15 cellular contexts compared by ENCODE assay signal in the genomic region with DNA sequence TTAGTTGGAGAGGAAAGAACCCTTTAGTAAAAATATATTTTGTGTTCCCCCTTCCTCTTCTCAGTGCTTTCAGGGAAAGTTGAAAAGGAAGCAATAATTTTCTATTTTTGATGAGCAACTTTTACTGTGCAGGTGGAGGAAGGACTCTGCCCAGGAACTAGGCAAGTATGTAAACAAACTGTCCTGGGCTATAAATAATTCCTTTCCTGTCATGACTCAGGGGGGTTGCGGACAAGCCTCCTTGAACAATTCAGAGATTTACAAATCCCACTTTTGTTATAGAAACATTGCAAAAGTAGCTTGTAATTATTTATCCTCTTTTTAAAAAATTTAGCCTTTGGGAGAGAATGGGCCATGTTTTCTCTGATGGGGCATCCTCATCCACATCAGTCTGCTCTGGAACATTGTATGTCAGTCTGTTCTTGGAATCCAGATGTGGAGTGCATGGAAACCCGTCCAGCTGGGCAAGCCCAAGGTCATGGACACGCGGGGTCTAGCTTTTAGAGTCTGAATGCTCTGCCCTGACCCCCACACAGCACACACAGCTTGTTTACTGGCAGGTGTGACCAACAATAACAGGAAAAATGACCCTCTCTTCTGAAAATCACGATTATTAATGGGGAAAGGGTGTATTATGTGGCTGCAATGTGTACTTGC.
DNase-seq lines count a peak whose midpoint lies in the region; ATAC-seq, FAIRE-seq and TF ChIP-seq lines count a peak whose summit lies in the region.
"Had no signal": no experiment of that assay in that cellular context is flagged by ENCODE, and none has a peak within 500 bp of the region (broad histone marks: within the 10 kb centered on the region; RNA-seq: fewer than 3 reads in every experiment).

No MANE protein-coding gene starts in this region.

- no peaks in the 10 kb centered on the region for H3K36me3 Mint-ChIP-seq in chondrocyte (ENCODE audit: low read depth)
- H3K36me3 Mint-ChIP-seq: activated naive CD4-positive, alpha-beta T cell treated with anti-CD3 and anti-CD28 coated beads, Interleukin-2, amount 50 U/mL, for 72 hours had no signal

- peak; percentile 40 to 44 for TF ChIP-seq RAD21 in liver (IDR thresholded peaks at IDR 0.05)
- TF ChIP-seq RAD21 in HepG2 (CRISPR knock-in tag; IDR thresholded peaks at IDR 0.05): no peak

- no peaks in the 10 kb centered on the region for H3K27me3 ChIP-seq in liver (ENCODE audit: control insufficient read depth in 4 of 4, insufficient read depth in 4 of 4, low read length in 3 of 4)
- H3K27me3 ChIP-seq in HepG2 (ENCODE audit: control insufficient read depth in 1 of 2, insufficient read depth in 2 of 2, low read length in 2 of 2): no peaks in the 10 kb centered on the region; a peak in 1 of 5 replicates
- no peaks in the 10 kb centered on the region for H3K27me3 ChIP-seq in uterus
- H3K27me3 ChIP-seq: neutrophil had no signal

- H3K27ac Mint-ChIP-seq in chondrocyte (ENCODE audit: unreplicated experiment): peak overlapping the region; percentile 32
- H3K27ac Mint-ChIP-seq in stimulated activated naive CD8-positive, alpha-beta T cell treated with anti-CD3 and anti-CD28 coated beads, Interleukin-15, amount 100 ng/mL, for 72 hours: no peak overlapping the region

- DNase-seq in HepG2 (ENCODE audit: low spot score) (no peak), chondrocyte (ENCODE audit: low spot score) (no peak), left kidney (ENCODE audit: low read depth, low spot score) (peak; percentile 57), uterus (no peak)
- no peak for DNase-seq in activated CD8-positive, alpha-beta memory T cell treated with anti-CD3 and anti-CD28 coated beads, Interleukin-2, amount 50 U/mL, for 48 hours
- no peak for DNase-seq in stimulated activated naive CD8-positive, alpha-beta T cell treated with anti-CD3 and anti-CD28 coated beads, Interleukin-15, amount 100 ng/mL, for 72 hours
- DNase-seq: erythroblast, hypothalamus, lower lobe of right lung, NCI-H2171 had no signal

- no peak overlapping the region for H3K4me2 ChIP-seq in HepG2 (ENCODE audit: low read depth, low read length)

- H3K9ac ChIP-seq in liver (ENCODE audit: low read depth in 1 of 2, low read length in 2 of 2) (peak overlapping the region in 1 of 2 donors; percentile 2), HepG2 (ENCODE audit: insufficient read depth, low read depth, low read length) (no peak overlapping the region)

- H3K4me1 ChIP-seq in liver (ENCODE audit: control insufficient read depth in 4 of 4, insufficient read depth in 4 of 4, low read length in 3 of 4) (peaks cover 12 to 46% (median 33%) of the 10 kb centered on the region in 4 donors), HepG2 (ENCODE audit: insufficient read depth, low read length) (peaks cover 26% of the 10 kb centered on the region), uterus (peaks cover 0 to 6% of the 10 kb centered on the region in 2 donors)

- no peak for TF ChIP-seq POLR2A in HepG2 (IDR thresholded peaks at IDR 0.05; ENCODE audit: insufficient read depth in 1 of 2, low read depth in 2 of 2, low read length in 2 of 2)
- no peak for TF ChIP-seq POLR2A in uterus (IDR thresholded peaks at IDR 0.05)

- POLR2A ChIA-PET in HepG2 (lab: Yijun Ruan, JAX): no interaction called here

- no peak for FAIRE-seq in HepG2 (lab: Jason Lieb, UNC)

- H2AFZ ChIP-seq in HepG2 (ENCODE audit: low read length): no peak overlapping the region

- H4K20me1 ChIP-seq in HepG2 (ENCODE audit: insufficient read depth, low read length): no peaks in the 10 kb centered on the region

- no peaks in the 10 kb centered on the region for H3K9me3 Mint-ChIP-seq in chondrocyte (ENCODE audit: low read depth)
- H3K9me3 Mint-ChIP-seq in stimulated activated naive CD8-positive, alpha-beta T cell treated with anti-CD3 and anti-CD28 coated beads, Interleukin-15, amount 100 ng/mL, for 72 hours: no peaks in the 10 kb centered on the region
- H3K9me3 Mint-ChIP-seq: activated naive CD4-positive, alpha-beta T cell treated with anti-CD3 and anti-CD28 coated beads, Interleukin-2, amount 50 U/mL, for 72 hours had no signal

- no peaks in the 10 kb centered on the region for H3K9me3 ChIP-seq in liver (ENCODE audit: control insufficient read depth in 4 of 4, low read length in 3 of 4)
- no peaks in the 10 kb centered on the region for H3K9me3 ChIP-seq in HepG2 (ENCODE audit: low read length)
- no peaks in the 10 kb centered on the region for H3K9me3 ChIP-seq in uterus
- H3K9me3 ChIP-seq: HAP-1, lower lobe of right lung, neutrophil had no signal

- ATAC-seq in HepG2: no peak
- ATAC-seq in stimulated activated naive CD8-positive, alpha-beta T cell treated with anti-CD3 and anti-CD28 coated beads, Interleukin-15, amount 100 ng/mL, for 72 hours: no peak
- no peak for ATAC-seq in GM21786 (IDR thresholded peaks at IDR 0.05; ENCODE audit: unreplicated experiment)
- ATAC-seq: activated naive CD4-positive, alpha-beta T cell treated with anti-CD3 and anti-CD28 coated beads, Interleukin-2, amount 50 U/mL, for 72 hours had no signal

- TF ChIP-seq EP300 in HepG2 (IDR thresholded peaks at IDR 0.05; ENCODE audit: low read depth in 2 of 2, low read length in 2 of 2) (no peak), HepG2 (CRISPR knock-in tag; IDR thresholded peaks at IDR 0.05; ENCODE audit: borderline replicate concordance) (no peak)

- no peaks in the 10 kb centered on the region for H3K36me3 ChIP-seq in liver (ENCODE audit: control insufficient read depth in 4 of 4, insufficient read depth in 3 of 4, low read depth in 1 of 4, low read length in 3 of 4)
- H3K36me3 ChIP-seq in HepG2 (replicated peaks in 1 of 2; ENCODE audit: control insufficient read depth in 1 of 2, insufficient read depth in 2 of 2, low read length in 2 of 2): no peaks in the 10 kb centered on the region
- no peaks in the 10 kb centered on the region for H3K36me3 ChIP-seq in uterus
- H3K36me3 ChIP-seq: HAP-1, lower lobe of right lung, neutrophil had no signal

- in situ Hi-C loops in HepG2 (cut with HindIII; ENCODE audit: extremely low pct_ligation_motif_present, low pct_unique_long_range_greater_than_20kb): loop anchor here (10.0 kb wide), 1 partner anchor 128 kb away; the partner anchor contains the start of gene GADD45G

- no peaks in the 10 kb centered on the region for H3K4me1 Mint-ChIP-seq in chondrocyte (ENCODE audit: low read depth)
- no peaks in the 10 kb centered on the region for H3K4me1 Mint-ChIP-seq in stimulated activated naive CD8-positive, alpha-beta T cell treated with anti-CD3 and anti-CD28 coated beads, Interleukin-15, amount 100 ng/mL, for 72 hours

- H3K4me3 Mint-ChIP-seq in chondrocyte (ENCODE audit: unreplicated experiment): no peak overlapping the region
- no peak overlapping the region for H3K4me3 Mint-ChIP-seq in stimulated activated naive CD8-positive, alpha-beta T cell treated with anti-CD3 and anti-CD28 coated beads, Interleukin-15, amount 100 ng/mL, for 72 hours

- H3K79me2 ChIP-seq in HepG2 (ENCODE audit: insufficient read depth, low read length): no peaks in the 10 kb centered on the region

- H3K27ac ChIP-seq in liver (ENCODE audit: low read depth in 1 of 2, low read length in 2 of 2) (peak overlapping the region; percentile 64 to 77), HepG2 (ENCODE audit: extremely low read length, insufficient read depth, low read length) (no peak overlapping the region), uterus (peak overlapping the region; percentile 36 to 66)
- H3K27ac ChIP-seq: lower lobe of right lung, neutrophil had no signal

- peaks cover 20% of the 10 kb centered on the region for H3K27me3 Mint-ChIP-seq in chondrocyte (ENCODE audit: low read depth)
- H3K27me3 Mint-ChIP-seq in stimulated activated naive CD8-positive, alpha-beta T cell treated with anti-CD3 and anti-CD28 coated beads, Interleukin-15, amount 100 ng/mL, for 72 hours: no peaks in the 10 kb centered on the region

- no TSS peak for BruUV-seq in HepG2 (replicated peaks; lab: Mats Ljungman, UMichigan)

- TF ChIP-seq CTCF in liver (IDR thresholded peaks at IDR 0.05; ENCODE audit: low read depth, low read length, missing input control): no peak
- no peak for TF ChIP-seq CTCF in HepG2 (CRISPR knock-in tag; IDR thresholded peaks at IDR 0.05)
- no peak for TF ChIP-seq CTCF in chondrocyte (IDR thresholded peaks at IDR 0.05)
- no peak for TF ChIP-seq CTCF in uterus (IDR thresholded peaks at IDR 0.05)

- intact Hi-C loops in HepG2 (cut with micrococcal nuclease; ENCODE audit: unreplicated experiment): loop anchor here (10.0 kb wide), 1 partner anchor 372 kb away; no protein-coding TSS in a partner anchor
- intact Hi-C loops in uterus (cut with DNase I; ENCODE audit: low total_unique reads): no loop called here

- no peak overlapping the region for H3K4me3 ChIP-seq in liver (ENCODE audit: low read depth in 1 of 3, low read length in 3 of 3)
- H3K4me3 ChIP-seq in HepG2 (replicated peaks in 1 of 3; ENCODE audit: insufficient read depth in 1 of 3, low read depth in 2 of 3, low read length in 3 of 3): no peak overlapping the region
- no peak overlapping the region for H3K4me3 ChIP-seq in uterus
- H3K4me3 ChIP-seq: HAP-1, lower lobe of right lung had no signal

- 20% methylated on average over 5 of the region's 5 CpGs for WGBS in liver
- 3% methylated on average over 5 of the region's 5 CpGs for WGBS in HepG2 (ENCODE audit: low lambda C conversion rate)

- CTCF ChIA-PET in HepG2 (lab: Yijun Ruan, JAX; ENCODE audit: low intra/inter-chr PET ratio, low total read pairs): no interaction called here

TF ChIP-seq in liver, 16 proteins besides CTCF, POLR2A, EP300 and RAD21 (continues in another document):
- TF ChIP-seq YY1 (IDR thresholded peaks at IDR 0.05) (no peak), NR2F2 (IDR thresholded peaks at IDR 0.05) (no peak), GABPA (IDR thresholded peaks at IDR 0.05 in 1 of 2, conservative IDR thresholded peaks at IDR 0.05 in 1 of 2) (no peak), EGR1 (IDR thresholded peaks at IDR 0.05; ENCODE audit: low read depth in 2 of 2) (no peak), SP1 (IDR thresholded peaks at IDR 0.05) (peak; percentile 44), FOXA1 (IDR thresholded peaks at IDR 0.05) (no peak), JUND (IDR thresholded peaks at IDR 0.05) (peak in 1 of 2 donors; percentile 48), HNF4G (IDR thresholded peaks at IDR 0.05) (no peak)

TF ChIP-seq in HepG2, 621 proteins besides CTCF, POLR2A, EP300 and RAD21:
- TF ChIP-seq NKX3-1 (CRISPR knock-in tag; IDR thresholded peaks at IDR 0.05) (no peak), SUZ12 (IDR thresholded peaks at IDR 0.05; ENCODE audit: low read depth, low read length) (no peak), FOXA3 (CRISPR knock-in tag; IDR thresholded peaks at IDR 0.05) (no peak), ARID2 (CRISPR knock-in tag; IDR thresholded peaks at IDR 0.05; ENCODE audit: borderline replicate concordance) (no peak)
